In the genomic region with DNA sequence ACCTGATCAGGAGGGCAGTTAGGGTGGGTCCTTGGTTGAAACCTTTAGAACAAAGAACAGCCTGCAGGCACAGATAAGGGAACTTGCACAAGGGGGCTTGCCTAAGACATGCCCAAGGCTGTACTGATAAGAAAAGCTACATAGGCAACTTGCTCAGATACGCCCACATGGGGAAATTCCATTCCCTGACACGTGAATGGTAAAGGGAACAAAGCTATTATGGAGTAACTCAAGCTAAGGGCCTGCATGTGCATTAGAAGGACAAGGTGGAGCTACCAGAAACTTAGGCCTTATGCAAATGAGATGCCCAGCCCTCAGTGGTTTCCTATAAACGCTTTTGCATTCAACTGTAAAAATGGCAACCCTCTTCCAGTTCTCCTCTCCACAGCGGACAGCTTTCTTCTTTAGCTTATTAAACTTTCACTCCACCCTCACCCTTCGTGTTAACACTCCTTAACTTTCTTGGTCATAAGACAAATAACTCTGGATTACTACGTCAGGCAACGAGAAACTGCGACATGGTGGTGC, we compare ENCODE assay signal across 1 cellular context.
TF ChIP-seq lines count a peak whose summit lies in the region.

No MANE protein-coding gene starts in this region.

TF ChIP-seq in K562, 482 proteins besides CTCF, POLR2A, EP300 and RAD21 (continued from another document and continues in another):
- TF ChIP-seq SRSF1 (IDR thresholded peaks at IDR 0.05; ENCODE audit: low read depth, low read length) (no peak), RNF2 (IDR thresholded peaks at IDR 0.05) (peak; percentile 75; the same call in 1 of the 2 replicates), PRMT5 (CRISPR knock-in tag; IDR thresholded peaks at IDR 0.05) (no peak), LEF1 (IDR thresholded peaks at IDR 0.05) (peak; percentile 80), NFRKB (IDR thresholded peaks at IDR 0.05; ENCODE audit: low read depth) (no peak), PHF21A (IDR thresholded peaks at IDR 0.05; ENCODE audit: borderline replicate concordance, low read depth) (no peak), PML (IDR thresholded peaks at IDR 0.05; ENCODE audit: low read length) (peak; percentile 85), POLR3G (IDR thresholded peaks at IDR 0.05; ENCODE audit: extremely low read depth, insufficient read length, insufficient replicate concordance) (no peak), JUN (IDR thresholded peaks at IDR 0.05; ENCODE audit: borderline replicate concordance, low read depth, low read length) (peak; percentile 36; the same call in 1 of the 2 replicates), JUN (CRISPR knock-in tag; IDR thresholded peaks at IDR 0.05; ENCODE audit: borderline replicate concordance) (no peak), KLF13 (tag; IDR thresholded peaks at IDR 0.05; ENCODE audit: borderline replicate concordance, low read depth) (peak; percentile 96), RBM22 (IDR thresholded peaks at IDR 0.05; ENCODE audit: low read depth, low read length, poor library complexity, severe bottlenecking) (no peak), HCFC1 (IDR thresholded peaks at IDR 0.05; ENCODE audit: low read depth, low read length) (no peak), GABPA (tag; conservative IDR thresholded peaks at IDR 0.05; ENCODE audit: low read depth) (peak; percentile 52), NRF1 (conservative IDR thresholded peaks at IDR 0.05 in 1 of 2, IDR thresholded peaks at IDR 0.05 in 1 of 2) (peak; percentile 42 to 59; a peak in 3 of 4 replicates), HDAC8 (tag; IDR thresholded peaks at IDR 0.05) (peak; percentile 96), ILF3 (IDR thresholded peaks at IDR 0.05; ENCODE audit: borderline replicate concordance) (no peak), SPI1 (IDR thresholded peaks at IDR 0.05; ENCODE audit: borderline replicate concordance, low read depth, low read length) (no peak), RBBP5 (IDR thresholded peaks at IDR 0.05; ENCODE audit: borderline replicate concordance, insufficient read depth, low read length, poor library complexity, severe bottlenecking) (no peak), KLF10 (CRISPR knock-in tag; IDR thresholded peaks at IDR 0.05) (peak; percentile 79; the same call in 1 of the 2 replicates), ZNF239 (CRISPR knock-in tag; IDR thresholded peaks at IDR 0.05) (peak; percentile 94), ESRRB (CRISPR knock-in tag; IDR thresholded peaks at IDR 0.05; ENCODE audit: borderline replicate concordance) (no peak), ZBTB1 (CRISPR knock-in tag; IDR thresholded peaks at IDR 0.05; ENCODE audit: borderline replicate concordance, low read depth) (no peak), DACH1 (IDR thresholded peaks at IDR 0.05; ENCODE audit: partially characterized antibody) (peak; percentile 50), SIRT6 (IDR thresholded peaks at IDR 0.05; ENCODE audit: low read depth, low read length) (no peak), ZNF134 (CRISPR knock-in tag; conservative IDR thresholded peaks at IDR 0.05) (peak; percentile 87), POLR3A (IDR thresholded peaks at IDR 0.05; ENCODE audit: borderline replicate concordance, extremely low read depth, insufficient read depth, insufficient read length) (no peak), HEY1 (CRISPR knock-in tag; IDR thresholded peaks at IDR 0.05; ENCODE audit: borderline replicate concordance) (peak; percentile 89), CBX5 (IDR thresholded peaks at IDR 0.05; ENCODE audit: borderline replicate concordance, low read depth) (no peak), SAFB2 (IDR thresholded peaks at IDR 0.05; ENCODE audit: borderline replicate concordance, low read depth, low read length, severe bottlenecking) (no peak), POLR2G (IDR thresholded peaks at IDR 0.05; ENCODE audit: low read depth, low read length) (no peak), SMAD1 (IDR thresholded peaks at IDR 0.05; ENCODE audit: low read depth, low read length, partially characterized antibody) (no peak), TRIM24 (IDR thresholded peaks at IDR 0.05) (peak; percentile 94 to 95), PPARD (CRISPR knock-in tag; IDR thresholded peaks at IDR 0.05) (peak; percentile 80; the same call in 1 of the 2 replicates), KAT8 (IDR thresholded peaks at IDR 0.05; ENCODE audit: low read depth) (no peak), GATA2 (CRISPR knock-in tag; IDR thresholded peaks at IDR 0.05) (peak; percentile 73), NFXL1 (CRISPR knock-in tag; IDR thresholded peaks at IDR 0.05) (peak; percentile 91), TCF7 (IDR thresholded peaks at IDR 0.05; ENCODE audit: borderline replicate concordance) (0 out of 2 replicates have a peak, but pooled peaks have one; percentile 44), MAFK (IDR thresholded peaks at IDR 0.05; ENCODE audit: low read length) (no peak), GATAD2A (IDR thresholded peaks at IDR 0.05) (no peak), SMARCB1 (IDR thresholded peaks at IDR 0.05; ENCODE audit: insufficient read length, low read depth) (no peak)
- TF ChIP-seq, protein P1, sequence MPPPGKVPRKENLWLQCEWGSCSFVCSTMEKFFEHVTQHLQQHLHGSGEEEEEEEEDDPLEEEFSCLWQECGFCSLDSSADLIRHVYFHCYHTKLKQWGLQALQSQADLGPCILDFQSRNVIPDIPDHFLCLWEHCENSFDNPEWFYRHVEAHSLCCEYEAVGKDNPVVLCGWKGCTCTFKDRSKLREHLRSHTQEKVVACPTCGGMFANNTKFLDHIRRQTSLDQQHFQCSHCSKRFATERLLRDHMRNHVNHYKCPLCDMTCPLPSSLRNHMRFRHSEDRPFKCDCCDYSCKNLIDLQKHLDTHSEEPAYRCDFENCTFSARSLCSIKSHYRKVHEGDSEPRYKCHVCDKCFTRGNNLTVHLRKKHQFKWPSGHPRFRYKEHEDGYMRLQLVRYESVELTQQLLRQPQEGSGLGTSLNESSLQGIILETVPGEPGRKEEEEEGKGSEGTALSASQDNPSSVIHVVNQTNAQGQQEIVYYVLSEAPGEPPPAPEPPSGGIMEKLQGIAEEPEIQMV (tag; conservative IDR thresholded peaks at IDR 0.05; ENCODE audit: low read depth): peak; percentile 97
- TF ChIP-seq, protein P2, sequence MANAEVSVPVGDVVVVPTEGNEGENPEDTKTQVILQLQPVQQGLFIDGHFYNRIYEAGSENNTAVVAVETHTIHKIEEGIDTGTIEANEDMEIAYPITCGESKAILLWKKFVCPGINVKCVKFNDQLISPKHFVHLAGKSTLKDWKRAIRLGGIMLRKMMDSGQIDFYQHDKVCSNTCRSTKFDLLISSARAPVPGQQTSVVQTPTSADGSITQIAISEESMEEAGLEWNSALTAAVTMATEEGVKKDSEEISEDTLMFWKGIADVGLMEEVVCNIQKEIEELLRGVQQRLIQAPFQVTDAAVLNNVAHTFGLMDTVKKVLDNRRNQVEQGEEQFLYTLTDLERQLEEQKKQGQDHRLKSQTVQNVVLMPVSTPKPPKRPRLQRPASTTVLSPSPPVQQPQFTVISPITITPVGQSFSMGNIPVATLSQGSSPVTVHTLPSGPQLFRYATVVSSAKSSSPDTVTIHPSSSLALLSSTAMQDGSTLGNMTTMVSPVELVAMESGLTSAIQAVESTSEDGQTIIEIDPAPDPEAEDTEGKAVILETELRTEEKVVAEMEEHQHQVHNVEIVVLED (CRISPR knock-in tag; IDR thresholded peaks at IDR 0.05): peak; percentile 87
- TF ChIP-seq, protein P3, sequence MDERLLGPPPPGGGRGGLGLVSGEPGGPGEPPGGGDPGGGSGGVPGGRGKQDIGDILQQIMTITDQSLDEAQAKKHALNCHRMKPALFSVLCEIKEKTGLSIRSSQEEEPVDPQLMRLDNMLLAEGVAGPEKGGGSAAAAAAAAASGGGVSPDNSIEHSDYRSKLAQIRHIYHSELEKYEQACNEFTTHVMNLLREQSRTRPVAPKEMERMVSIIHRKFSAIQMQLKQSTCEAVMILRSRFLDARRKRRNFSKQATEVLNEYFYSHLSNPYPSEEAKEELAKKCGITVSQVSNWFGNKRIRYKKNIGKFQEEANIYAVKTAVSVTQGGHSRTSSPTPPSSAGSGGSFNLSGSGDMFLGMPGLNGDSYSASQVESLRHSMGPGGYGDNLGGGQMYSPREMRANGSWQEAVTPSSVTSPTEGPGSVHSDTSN (CRISPR knock-in tag; IDR thresholded peaks at IDR 0.05; ENCODE audit: low read depth): no peak
- TF ChIP-seq, protein P3 (tag; conservative IDR thresholded peaks at IDR 0.05; ENCODE audit: low read depth): peak; percentile 88
- TF ChIP-seq, protein P4, sequence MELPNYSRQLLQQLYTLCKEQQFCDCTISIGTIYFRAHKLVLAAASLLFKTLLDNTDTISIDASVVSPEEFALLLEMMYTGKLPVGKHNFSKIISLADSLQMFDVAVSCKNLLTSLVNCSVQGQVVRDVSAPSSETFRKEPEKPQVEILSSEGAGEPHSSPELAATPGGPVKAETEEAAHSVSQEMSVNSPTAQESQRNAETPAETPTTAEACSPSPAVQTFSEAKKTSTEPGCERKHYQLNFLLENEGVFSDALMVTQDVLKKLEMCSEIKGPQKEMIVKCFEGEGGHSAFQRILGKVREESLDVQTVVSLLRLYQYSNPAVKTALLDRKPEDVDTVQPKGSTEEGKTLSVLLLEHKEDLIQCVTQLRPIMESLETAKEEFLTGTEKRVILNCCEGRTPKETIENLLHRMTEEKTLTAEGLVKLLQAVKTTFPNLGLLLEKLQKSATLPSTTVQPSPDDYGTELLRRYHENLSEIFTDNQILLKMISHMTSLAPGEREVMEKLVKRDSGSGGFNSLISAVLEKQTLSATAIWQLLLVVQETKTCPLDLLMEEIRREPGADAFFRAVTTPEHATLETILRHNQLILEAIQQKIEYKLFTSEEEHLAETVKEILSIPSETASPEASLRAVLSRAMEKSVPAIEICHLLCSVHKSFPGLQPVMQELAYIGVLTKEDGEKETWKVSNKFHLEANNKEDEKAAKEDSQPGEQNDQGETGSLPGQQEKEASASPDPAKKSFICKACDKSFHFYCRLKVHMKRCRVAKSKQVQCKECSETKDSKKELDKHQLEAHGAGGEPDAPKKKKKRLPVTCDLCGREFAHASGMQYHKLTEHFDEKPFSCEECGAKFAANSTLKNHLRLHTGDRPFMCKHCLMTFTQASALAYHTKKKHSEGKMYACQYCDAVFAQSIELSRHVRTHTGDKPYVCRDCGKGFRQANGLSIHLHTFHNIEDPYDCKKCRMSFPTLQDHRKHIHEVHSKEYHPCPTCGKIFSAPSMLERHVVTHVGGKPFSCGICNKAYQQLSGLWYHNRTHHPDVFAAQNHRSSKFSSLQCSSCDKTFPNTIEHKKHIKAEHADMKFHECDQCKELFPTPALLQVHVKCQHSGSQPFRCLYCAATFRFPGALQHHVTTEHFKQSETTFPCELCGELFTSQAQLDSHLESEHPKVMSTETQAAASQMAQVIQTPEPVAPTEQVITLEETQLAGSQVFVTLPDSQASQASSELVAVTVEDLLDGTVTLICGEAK (IDR thresholded peaks at IDR 0.05): no peak
- TF ChIP-seq, protein P4 (CRISPR knock-in tag; IDR thresholded peaks at IDR 0.05): no peak
- TF ChIP-seq, protein P5, sequence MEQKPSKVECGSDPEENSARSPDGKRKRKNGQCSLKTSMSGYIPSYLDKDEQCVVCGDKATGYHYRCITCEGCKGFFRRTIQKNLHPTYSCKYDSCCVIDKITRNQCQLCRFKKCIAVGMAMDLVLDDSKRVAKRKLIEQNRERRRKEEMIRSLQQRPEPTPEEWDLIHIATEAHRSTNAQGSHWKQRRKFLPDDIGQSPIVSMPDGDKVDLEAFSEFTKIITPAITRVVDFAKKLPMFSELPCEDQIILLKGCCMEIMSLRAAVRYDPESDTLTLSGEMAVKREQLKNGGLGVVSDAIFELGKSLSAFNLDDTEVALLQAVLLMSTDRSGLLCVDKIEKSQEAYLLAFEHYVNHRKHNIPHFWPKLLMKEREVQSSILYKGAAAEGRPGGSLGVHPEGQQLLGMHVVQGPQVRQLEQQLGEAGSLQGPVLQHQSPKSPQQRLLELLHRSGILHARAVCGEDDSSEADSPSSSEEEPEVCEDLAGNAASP (IDR thresholded peaks at IDR 0.05): no peak
